Comparison of ENCODE assay signal across 28 cellular contexts in genomic region chr19:9076886-9077285, GRCh38. TPM values are rescaled to one million over a fixed set of nuclear protein-coding genes. Genes with fewer than 3 reads are reported as not detected.
"Had no signal": no experiment of that assay in that cellular context is flagged by ENCODE, and none has a peak within 500 bp of the region (broad histone marks: within the 10 kb centered on the region; RNA-seq: fewer than 3 reads in every experiment).

No MANE protein-coding gene starts in this region.

- H3K36me3 ChIP-seq: heart left ventricle, right lobe of liver, spleen had no signal

- ATAC-seq: heart left ventricle, left lobe of liver, natural killer cell, psoas muscle, right lobe of liver had no signal

- H3K79me2 ChIP-seq: parathyroid adenoma had no signal

- DNase-seq: cortex of kidney; dorsolateral prefrontal cortex; effector CD8-positive, alpha-beta T cell; foreskin melanocyte; heart left ventricle; hippocampal formation; mammary epithelial cell; natural killer cell; psoas muscle; retina; right lobe of liver; spleen; stimulated activated CD4-positive, alpha-beta T cell treated with anti-CD3 and anti-CD28 coated beads, Interleukin-2, amount 100 ng/mL, for 24 hours; stimulated activated CD4-positive, alpha-beta T cell treated with anti-CD3 and anti-CD28 coated beads, Interleukin-4, amount 100 ng/mL, for 4 hours; stimulated activated naive CD4-positive, alpha-beta T cell had no signal

- H3K9me3 Mint-ChIP-seq: natural killer cell, type B pancreatic cell had no signal

- H3K9me3 ChIP-seq: heart left ventricle, psoas muscle, right lobe of liver, spleen had no signal

- H3K4me3 Mint-ChIP-seq: natural killer cell, type B pancreatic cell had no signal

- H3K27ac Mint-ChIP-seq: natural killer cell had no signal

- H3K4me3 ChIP-seq: dorsolateral prefrontal cortex, heart left ventricle, psoas muscle, right lobe of liver, spleen had no signal

- H2AFZ ChIP-seq: parathyroid adenoma had no signal

- H3K27ac ChIP-seq: parathyroid adenoma, psoas muscle, right lobe of liver, spleen had no signal

- H3K4me1 ChIP-seq: parathyroid adenoma, psoas muscle, right lobe of liver had no signal

- H3K36me3 Mint-ChIP-seq: natural killer cell, type B pancreatic cell had no signal

- H3K27me3 Mint-ChIP-seq: type B pancreatic cell had no signal

- H3K27me3 ChIP-seq: dorsolateral prefrontal cortex, heart left ventricle, right lobe of liver, spleen had no signal

- FAIRE-seq: urothelium cell line had no signal

- H3K9ac ChIP-seq: parathyroid adenoma had no signal

RNA-seq across cellular contexts. Expression of gene OR1M1, which starts 10.0 kb away (rescaled TPM):
- total RNA-seq: dorsolateral prefrontal cortex, glomerular endothelial cell, heart left ventricle, kidney epithelial cell, left lobe of liver, lower leg skin, mammary epithelial cell, mucosa of gallbladder, myocyte, natural killer cell, omental fat pad, psoas muscle, right lobe of liver, skeletal muscle tissue, spleen had no signal
- polyA plus RNA-seq: esophagus, heart left ventricle, mammary epithelial cell, psoas muscle, spleen had no signal

RNA-seq across cellular contexts. Expression of gene OR7G2, which starts 30.4 kb away (rescaled TPM):
- total RNA-seq: dorsolateral prefrontal cortex, glomerular endothelial cell, heart left ventricle, kidney epithelial cell, left lobe of liver, lower leg skin, mammary epithelial cell, mucosa of gallbladder, myocyte, natural killer cell, omental fat pad, psoas muscle, right lobe of liver, skeletal muscle tissue, spleen had no signal
- polyA plus RNA-seq: esophagus, heart left ventricle, mammary epithelial cell, psoas muscle, spleen had no signal

RNA-seq across cellular contexts. Expression of gene OR7G1, which starts 38.7 kb away (rescaled TPM):
- total RNA-seq: dorsolateral prefrontal cortex, glomerular endothelial cell, heart left ventricle, kidney epithelial cell, left lobe of liver, lower leg skin, mammary epithelial cell, mucosa of gallbladder, myocyte, natural killer cell, omental fat pad, psoas muscle, right lobe of liver, skeletal muscle tissue, spleen had no signal
- polyA plus RNA-seq: esophagus, heart left ventricle, mammary epithelial cell, psoas muscle, spleen, thymus had no signal

RNA-seq across cellular contexts. Expression of gene OR7G3, which starts 49.9 kb away (rescaled TPM):
- total RNA-seq: dorsolateral prefrontal cortex, glomerular endothelial cell, heart left ventricle, kidney epithelial cell, left lobe of liver, lower leg skin, mammary epithelial cell, mucosa of gallbladder, myocyte, natural killer cell, omental fat pad, psoas muscle, right lobe of liver, skeletal muscle tissue, spleen had no signal
- polyA plus RNA-seq: esophagus, heart left ventricle, mammary epithelial cell, psoas muscle, spleen, thymus had no signal
